Comparison of ENCODE assay signal across 9 cellular contexts in genomic region chr18:63823516-63824219, GRCh38.
DNase-seq lines count a peak whose midpoint lies in the region; ATAC-seq and TF ChIP-seq lines count a peak whose summit lies in the region.
"Had no signal": no experiment of that assay in that cellular context is flagged by ENCODE, and none has a peak within 500 bp of the region (broad histone marks: within the 10 kb centered on the region; RNA-seq: fewer than 3 reads in every experiment).

No MANE protein-coding gene starts in this region.

- no peak overlapping the region for H3K4me3 ChIP-seq in RWPE2 (ENCODE audit: severe bottlenecking)
- H3K4me3 ChIP-seq in foreskin fibroblast (ENCODE audit: low read depth in 1 of 2, low read length in 2 of 2): no peak overlapping the region
- H3K4me3 ChIP-seq: A549 had no signal

- no peaks in the 10 kb centered on the region for H3K36me3 ChIP-seq in RWPE2 (ENCODE audit: low read depth)

- TF ChIP-seq CTCF in RWPE2 (IDR thresholded peaks at IDR 0.05; ENCODE audit: poor library complexity, severe bottlenecking) (peak; percentile 31), foreskin fibroblast (IDR thresholded peaks at IDR 0.05; ENCODE audit: low read depth, low read length) (peak; percentile 25)

- peak; percentile 46 for DNase-seq in DMS53 (lab: John Stamatoyannopoulos, UW)
- DNase-seq in DMS53 treated with DMSO at 0.1 percent for 48 hours (lab: John Stamatoyannopoulos, UW; ENCODE audit: unreplicated experiment): no peak
- DNase-seq in RWPE2 (ENCODE audit: low spot score): no peak
- DNase-seq in foreskin fibroblast: peak in 1 of 2 donors; percentile 16
- DNase-seq in stimulated activated CD4-positive, alpha-beta T cell treated with anti-CD3 and anti-CD28 coated beads, Interleukin-1b, Interleukin-23, amount 100 ng/mL, for 4 hours (ENCODE audit: low read depth in 2 of 2): peak; percentile 2 to 5
- DNase-seq in GM03348 (ENCODE audit: low spot score): no peak
- no peak for DNase-seq in NCI-H2171 (lab: John Stamatoyannopoulos, UW)

- H3K4me1 ChIP-seq in RWPE2 (ENCODE audit: insufficient read depth, poor library complexity, severe bottlenecking): no peaks in the 10 kb centered on the region
- H3K4me1 ChIP-seq: A549 had no signal

- H3K27me3 ChIP-seq in RWPE2 (ENCODE audit: insufficient read depth, poor library complexity, severe bottlenecking): no peaks in the 10 kb centered on the region

- no peaks in the 10 kb centered on the region for H3K9me3 ChIP-seq in RWPE2 (ENCODE audit: severe bottlenecking)
- H3K9me3 ChIP-seq: A549 had no signal

- ATAC-seq in RWPE2 (ENCODE audit: low read depth) (peak; percentile 56; the same call in 1 of the 3 replicates), HG02973 (IDR thresholded peaks at IDR 0.05; ENCODE audit: unreplicated experiment) (no peak)
- ATAC-seq: A549 had no signal

- no peak overlapping the region for H3K27ac ChIP-seq in RWPE2 (ENCODE audit: poor library complexity, severe bottlenecking)
- H3K27ac ChIP-seq: A549 had no signal

Comparison
In these comparisons a context has a peak if more than half of its experiments do, and no peak if none do; other contexts are left out.
1. DNase-seq: peak in DMS53 (single experiment) and stimulated activated CD4-positive, alpha-beta T cell treated with anti-CD3 and anti-CD28 coated beads, Interleukin-1b, Interleukin-23, amount 100 ng/mL, for 4 hours (2 of 2); none in DMS53 treated with DMSO at 0.1 percent for 48 hours (single experiment), RWPE2 (single experiment), GM03348 (single experiment) and NCI-H2171 (single experiment).